In genomic region chr1:29450591-29450990, GRCh38 we compare ENCODE assay signal across 17 cellular contexts.
A peak's percentile ranks its signal among the peaks of the same experiment; 100 is the strongest.
DNase-seq lines count a peak whose midpoint lies in the region; ATAC-seq and TF ChIP-seq lines count a peak whose summit lies in the region.
"Had no signal": no experiment of that assay in that cellular context is flagged by ENCODE, and none has a peak within 500 bp of the region (broad histone marks: within the 10 kb centered on the region; RNA-seq: fewer than 3 reads in every experiment).

No MANE protein-coding gene starts in this region.

- H2AFZ ChIP-seq in osteoblast (ENCODE audit: low read length), result no peak overlapping the region

- H3K27me3 ChIP-seq in osteoblast (ENCODE audit: insufficient read depth, low read length), result no peaks in the 10 kb centered on the region
- H3K27me3 ChIP-seq: Peyer's patch had no signal

- H3K4me1 ChIP-seq in osteoblast (ENCODE audit: insufficient read depth, low read length), result no peaks in the 10 kb centered on the region
- H3K4me1 ChIP-seq: Peyer's patch had no signal

- DNase-seq in stimulated activated naive CD8-positive, alpha-beta T cell treated with anti-CD3 and anti-CD28 coated beads, Interleukin-15, amount 100 ng/mL, for 72 hours, result no peak
- DNase-seq in stimulated activated naive CD8-positive, alpha-beta T cell treated with anti-CD3 and anti-CD28 coated beads, Interleukin-15, Interleukin-2, amounts not matched to agents 100 U/mL and 50 U/mL, for 24 hours, result no peak
- DNase-seq in RPMI7951 (ENCODE audit: low read depth), result peak; percentile 51
- peak; percentile 80 for DNase-seq in osteoblast (ENCODE audit: insufficient read length, low spot score, missing footprints)
- DNase-seq in AML-193 (lab: John Stamatoyannopoulos, UW), result no peak
- no peak for DNase-seq in NCI-H510A (lab: John Stamatoyannopoulos, UW)
- DNase-seq: C1 segment of cervical spinal cord, EL, GOT3, NCI-H1105 treated with DMSO at 0.1 percent for 48 hours, NCI-H1694, NCI-H2081 treated with DMSO at 0.1 percent for 48 hours, NCI-H510A treated with DMSO at 0.1 percent for 48 hours had no signal

- peak overlapping the region; percentile 13 to 54 for H3K27ac Mint-ChIP-seq in stimulated activated naive CD8-positive, alpha-beta T cell treated with anti-CD3 and anti-CD28 coated beads, Interleukin-15, amount 100 ng/mL, for 72 hours

- no peaks in the 10 kb centered on the region for H3K9me3 Mint-ChIP-seq in stimulated activated naive CD8-positive, alpha-beta T cell treated with anti-CD3 and anti-CD28 coated beads, Interleukin-15, amount 100 ng/mL, for 72 hours

- no peaks in the 10 kb centered on the region for H3K79me2 ChIP-seq in osteoblast (ENCODE audit: insufficient read depth, low read length)

- H4K20me1 ChIP-seq in osteoblast (ENCODE audit: insufficient read depth, low read length), result no peaks in the 10 kb centered on the region

- TF ChIP-seq CTCF in osteoblast (IDR thresholded peaks at IDR 0.05; ENCODE audit: extremely low read depth, low read depth, low read length), result no peak

- no peaks in the 10 kb centered on the region for H3K36me3 ChIP-seq in osteoblast (ENCODE audit: insufficient read depth, low read length)
- H3K36me3 ChIP-seq: Peyer's patch had no signal

- H3K4me1 Mint-ChIP-seq in stimulated activated naive CD8-positive, alpha-beta T cell treated with anti-CD3 and anti-CD28 coated beads, Interleukin-15, amount 100 ng/mL, for 72 hours, result no peaks in the 10 kb centered on the region

- H3K4me3 Mint-ChIP-seq in stimulated activated naive CD8-positive, alpha-beta T cell treated with anti-CD3 and anti-CD28 coated beads, Interleukin-15, amount 100 ng/mL, for 72 hours, result no peak overlapping the region

- H3K4me2 ChIP-seq in osteoblast (ENCODE audit: insufficient read depth, low read length), result no peak overlapping the region

- H3K4me3 ChIP-seq in osteoblast (ENCODE audit: insufficient read depth, low read length), result no peak overlapping the region
- H3K4me3 ChIP-seq: Peyer's patch, SK-N-MC had no signal

- no peak overlapping the region for H3K27ac ChIP-seq in osteoblast (ENCODE audit: low read depth, low read length)
- H3K27ac ChIP-seq: Peyer's patch, SK-N-MC had no signal

- ATAC-seq in stimulated activated naive CD8-positive, alpha-beta T cell treated with anti-CD3 and anti-CD28 coated beads, Interleukin-15, amount 100 ng/mL, for 72 hours, result no peak
- ATAC-seq in stimulated activated naive CD8-positive, alpha-beta T cell treated with anti-CD3 and anti-CD28 coated beads, Interleukin-15, Interleukin-2, amounts not matched to agents 100 U/mL and 50 U/mL, for 24 hours, result no peak
- ATAC-seq in SK-N-SH treated with all-trans-retinoic acid at 6 μM for 48 hours, result no peak
- ATAC-seq: Right ventricle myocardium inferior had no signal

- H3K27me3 Mint-ChIP-seq in stimulated activated naive CD8-positive, alpha-beta T cell treated with anti-CD3 and anti-CD28 coated beads, Interleukin-15, amount 100 ng/mL, for 72 hours, result peaks cover 7% of the 10 kb centered on the region

- H3K9me3 ChIP-seq in osteoblast (ENCODE audit: low read depth, low read length), result no peaks in the 10 kb centered on the region
- H3K9me3 ChIP-seq: Peyer's patch had no signal

TF ChIP-seq in SK-N-SH treated with all-trans-retinoic acid at 6 μM for 48 hours, 23 proteins besides CTCF, POLR2A, EP300 and RAD21:
- TF ChIP-seq POU6F1 (CRISPR knock-in tag; IDR thresholded peaks at IDR 0.05; ENCODE audit: borderline replicate concordance, low read depth) (no peak), CSRNP3 (CRISPR knock-in tag; IDR thresholded peaks at IDR 0.05) (no peak), CREB5 (CRISPR knock-in tag; IDR thresholded peaks at IDR 0.05; ENCODE audit: low read depth) (no peak), ZNF565 (CRISPR knock-in tag; conservative IDR thresholded peaks at IDR 0.05; ENCODE audit: low read depth) (no peak), BACH2 (CRISPR knock-in tag; IDR thresholded peaks at IDR 0.05; ENCODE audit: borderline replicate concordance) (no peak), OSR1 (CRISPR knock-in tag; IDR thresholded peaks at IDR 0.05) (no peak), ZNF8 (CRISPR knock-in tag; IDR thresholded peaks at IDR 0.05) (no peak), GLIS3 (CRISPR knock-in tag; IDR thresholded peaks at IDR 0.05) (no peak), ZFP30 (CRISPR knock-in tag; IDR thresholded peaks at IDR 0.05) (no peak), TSHZ2 (CRISPR knock-in tag; IDR thresholded peaks at IDR 0.05) (no peak), ARNTL (CRISPR knock-in tag; IDR thresholded peaks at IDR 0.05; ENCODE audit: borderline replicate concordance, low read depth) (no peak), CSDC2 (CRISPR knock-in tag; IDR thresholded peaks at IDR 0.05) (no peak), ZNF70 (CRISPR knock-in tag; IDR thresholded peaks at IDR 0.05) (no peak), ZC3H10 (CRISPR knock-in tag; IDR thresholded peaks at IDR 0.05) (no peak), ZFP3 (CRISPR knock-in tag; IDR thresholded peaks at IDR 0.05) (no peak), ESRRG (CRISPR knock-in tag; IDR thresholded peaks at IDR 0.05) (no peak), TCF4 (CRISPR knock-in tag; IDR thresholded peaks at IDR 0.05; ENCODE audit: borderline replicate concordance) (no peak)

Comparison
In these comparisons a context has a peak if more than half of its experiments do, and no peak if none do; other contexts are left out.
1. DNase-seq: peak in RPMI7951 (single experiment) and osteoblast (single experiment); none in stimulated activated naive CD8-positive, alpha-beta T cell treated with anti-CD3 and anti-CD28 coated beads, Interleukin-15, amount 100 ng/mL, for 72 hours (0 of 2), stimulated activated naive CD8-positive, alpha-beta T cell treated with anti-CD3 and anti-CD28 coated beads, Interleukin-15, Interleukin-2, amounts not matched to agents 100 U/mL and 50 U/mL, for 24 hours (single experiment), AML-193 (0 of 2) and NCI-H510A (single experiment).